14 cellular contexts compared by ENCODE assay signal in genomic region chr5:72467987-72468386, GRCh38. TPM values are rescaled to one million over a fixed set of nuclear protein-coding genes. Genes with fewer than 3 reads are reported as not detected.
DNase-seq lines count a peak whose midpoint lies in the region; ATAC-seq, FAIRE-seq and TF ChIP-seq lines count a peak whose summit lies in the region.
"Had no signal": no experiment of that assay in that cellular context is flagged by ENCODE, and none has a peak within 500 bp of the region (broad histone marks: within the 10 kb centered on the region; RNA-seq: fewer than 3 reads in every experiment).

No MANE protein-coding gene starts in this region.

- H3K9me3 ChIP-seq in endothelial cell of umbilical vein (replicated peaks; ENCODE audit: control insufficient read depth, insufficient read depth, low read length) (no peaks in the 10 kb centered on the region), gastrocnemius medialis (no peaks in the 10 kb centered on the region)
- H3K9me3 ChIP-seq: mucosa of descending colon had no signal

- dilution Hi-C loops in endothelial cell of umbilical vein (cut with MboI; ENCODE audit: extremely low pct_ligation_motif_present, low sequenced_read_pairs) = no loop called here

- peak overlapping the region; percentile 24 for H3K9ac ChIP-seq in endothelial cell of umbilical vein (replicated peaks; ENCODE audit: extremely low read depth, insufficient read depth, low read length)

- no peak for TF ChIP-seq POLR2A in endothelial cell of umbilical vein (IDR thresholded peaks at IDR 0.05; ENCODE audit: low read depth, low read length)
- TF ChIP-seq POLR2A in gastrocnemius medialis (IDR thresholded peaks at IDR 0.05) = no peak

- intact Hi-C loops in endothelial cell of umbilical vein (cut with micrococcal nuclease) (loop anchor here (1.0 to 5.0 kb wide), 2 partner anchors 9 to 39 kb away; partner anchors contain the start of gene ZNF366), gastrocnemius medialis (cut with DNase I; ENCODE audit: low total_unique reads) (loop anchor here (5.0 kb wide), 1 partner anchor 34 kb away; no protein-coding TSS in a partner anchor)

- no TSS peak for BruUV-seq in endothelial cell of umbilical vein (replicated peaks; lab: Mats Ljungman, UMichigan)

- no peak for ATAC-seq in gastrocnemius medialis
- ATAC-seq in HG02981 (IDR thresholded peaks at IDR 0.05; ENCODE audit: unreplicated experiment) = no peak
- no peak for ATAC-seq in GM21717 (IDR thresholded peaks at IDR 0.05; ENCODE audit: unreplicated experiment)
- ATAC-seq: mucosa of descending colon had no signal

- H3K27ac ChIP-seq in endothelial cell of umbilical vein (ENCODE audit: insufficient read depth, low read depth, low read length) (peak overlapping the region; percentile 82), gastrocnemius medialis (peak overlapping the region in 3 of 4 donors; percentile 15 to 42 (median 32))

- no peaks in the 10 kb centered on the region for H3K79me2 ChIP-seq in endothelial cell of umbilical vein (ENCODE audit: control insufficient read depth, insufficient read depth, low read length)

- CTCF ChIA-PET in endothelial cell of umbilical vein (lab: Charles Lee) = interaction anchor here (0.9 to 2.4 kb wide), 13 partner anchors 9 to 143 kb away, joined by 3 to 18 read pairs (median 5); no protein-coding TSS in a partner anchor

- H3K27me3 ChIP-seq in endothelial cell of umbilical vein (ENCODE audit: control insufficient read depth in 2 of 2, insufficient read depth in 2 of 2, low read length in 2 of 2) (no peaks in the 10 kb centered on the region), gastrocnemius medialis (no peaks in the 10 kb centered on the region)

- H3K4me1 ChIP-seq in endothelial cell of umbilical vein (ENCODE audit: control insufficient read depth, extremely low read depth, insufficient read depth, low read length) (peaks cover 36% of the 10 kb centered on the region), gastrocnemius medialis (peaks cover 45 to 51% of the 10 kb centered on the region in 2 donors)

- H3K36me3 ChIP-seq in endothelial cell of umbilical vein (ENCODE audit: control insufficient read depth in 2 of 2, extremely low read depth in 1 of 2, insufficient read depth in 2 of 2, low read length in 2 of 2) (no peaks in the 10 kb centered on the region), gastrocnemius medialis (no peaks in the 10 kb centered on the region)

- H3K4me2 ChIP-seq in endothelial cell of umbilical vein (ENCODE audit: insufficient read depth, low read length) = peak overlapping the region; percentile 63

- no peak for TF ChIP-seq CTCF in endothelial cell of umbilical vein (IDR thresholded peaks at IDR 0.05; ENCODE audit: extremely low read depth in 1 of 2, insufficient read depth in 1 of 2, low read depth in 1 of 2, low read length in 2 of 2)
- no peak for TF ChIP-seq CTCF in gastrocnemius medialis (IDR thresholded peaks at IDR 0.05 in 4 of 5, conservative IDR thresholded peaks at IDR 0.05 in 1 of 5)

- in situ Hi-C loops in gastrocnemius medialis (cut with MboI; ENCODE audit: low sequenced_read_pairs in 4 of 4) = no loop called here

- no peak overlapping the region for H3K4me3 ChIP-seq in endothelial cell of umbilical vein (replicated peaks in 1 of 3; ENCODE audit: insufficient read depth in 1 of 3, low read depth in 1 of 3, low read length in 3 of 3)
- no peak overlapping the region for H3K4me3 ChIP-seq in gastrocnemius medialis
- H3K4me3 ChIP-seq: mucosa of descending colon, skin epidermis had no signal

- POLR2A ChIA-PET in endothelial cell of umbilical vein (lab: Charles Lee) = interaction anchor here (1.8 kb wide), 1 partner anchor 9 kb away, joined by 7 read pairs; no protein-coding TSS in a partner anchor

- peak; percentile 48 for DNase-seq in H4 (ENCODE audit: low spot score)
- DNase-seq in RCC 7860 (ENCODE audit: low spot score) = peak; percentile 15
- DNase-seq in endothelial cell of umbilical vein (ENCODE audit: low read depth, low spot score) = peak; percentile 34
- DNase-seq in gastrocnemius medialis = no peak
- DNase-seq in mucosa of gallbladder (ENCODE audit: low spot score) = no peak
- no peak for DNase-seq in activated CD4-positive, alpha-beta T cell treated with anti-CD3 and anti-CD28 coated beads, Interleukin-2, amount 50 U/mL, for 1 hour
- DNase-seq: hippocampal formation, mucosa of descending colon, NCI-H1092 had no signal

- H2AFZ ChIP-seq in endothelial cell of umbilical vein (ENCODE audit: low read depth, low read length) = peak overlapping the region; percentile 70

- no peaks in the 10 kb centered on the region for H4K20me1 ChIP-seq in endothelial cell of umbilical vein (replicated peaks; ENCODE audit: control insufficient read depth, extremely low read depth, insufficient read depth, low read length)

- FAIRE-seq in RCC 7860 (lab: Jason Lieb, UNC) (no peak), endothelial cell of umbilical vein (lab: Jason Lieb, UNC) (no peak)
- FAIRE-seq: TTC549 had no signal

- H3K9me1 ChIP-seq in endothelial cell of umbilical vein (replicated peaks; ENCODE audit: control insufficient read depth, extremely low read depth, insufficient read depth, low read length) = no peaks in the 10 kb centered on the region

TF ChIP-seq in endothelial cell of umbilical vein, 7 proteins besides CTCF, POLR2A, EP300 and RAD21:
- TF ChIP-seq GATA2 (IDR thresholded peaks at IDR 0.05; ENCODE audit: insufficient read depth, insufficient read length, low read depth, low read length) (no peak), FOS (IDR thresholded peaks at IDR 0.05; ENCODE audit: borderline replicate concordance, insufficient read depth, low read length) (peak; percentile 71)

RNA-seq across cellular contexts. Expression of gene ZNF366, which starts 39.2 kb away (rescaled TPM):
- total RNA-seq in H4 (2014; rRNA removed; shearing (Covaris generic)) = 0.35 TPM in 1 of 2 replicates, not detected in the other
- total RNA-seq in endothelial cell of umbilical vein = 4.1 and 4.6 TPM in 2 replicates
- polyA plus RNA-seq in endothelial cell of umbilical vein = 1.2 and 1.3 TPM in 2 replicates
- 0.75 and 0.78 TPM in 2 replicates for polyA plus RNA-seq in endothelial cell of umbilical vein (2011; cell fraction: cytosol; rRNA removed)
- polyA plus RNA-seq in endothelial cell of umbilical vein (2011; cell fraction: nucleus; rRNA removed) = 0.72 and 1.2 TPM in 2 replicates
- 0.11 and 0.33 TPM in 2 replicates for polyA plus RNA-seq in endothelial cell of umbilical vein (2012)
- 3.2 and 3.4 TPM in 2 replicates for polyA minus RNA-seq in endothelial cell of umbilical vein
- polyA minus RNA-seq in endothelial cell of umbilical vein (2011; cell fraction: cytosol; rRNA and poly(A)+ RNA removed) = not detected
- 0.96 and 1.6 TPM in 2 replicates for polyA minus RNA-seq in endothelial cell of umbilical vein (2011; cell fraction: nucleus; rRNA and poly(A)+ RNA removed)
- total RNA-seq in gastrocnemius medialis = 1 to 10 TPM; 2.0 to 5.8 (median 3.0) TPM
- total RNA-seq in mucosa of gallbladder = 3.1 TPM
- total RNA-seq: activated T-helper 1 cell treated with anti-CD3 and anti-CD28 coated beads, Interleukin-12 subunit alpha, Interleukin-12 subunit beta, Interleukin-2, Interleukin-4 antibody, amounts not matched to agents 30 ng/mL and 10 ng/mL and 1 ng/mL, durations not matched to agents 14 hours and 24 hours and 36 hours had no signal

Comparison
In these comparisons a context has a peak if more than half of its experiments do, and no peak if none do; other contexts are left out.
1. DNase-seq: peak in H4 (single experiment), RCC 7860 (single experiment) and endothelial cell of umbilical vein (single experiment); none in gastrocnemius medialis (0 of 2), mucosa of gallbladder (single experiment) and activated CD4-positive, alpha-beta T cell treated with anti-CD3 and anti-CD28 coated beads, Interleukin-2, amount 50 U/mL, for 1 hour (single experiment).